ENCODE assay signal across 20 cellular contexts in genomic region chr4:70855464-70855863, GRCh38.
"Had no signal": no experiment of that assay in that cellular context is flagged by ENCODE, and none has a peak within 500 bp of the region (broad histone marks: within the 10 kb centered on the region; RNA-seq: fewer than 3 reads in every experiment).

No MANE protein-coding gene starts in this region.

- H3K4me2 ChIP-seq: hepatocyte, neural progenitor cell had no signal

- H3K9me3 ChIP-seq: ovary, right atrium auricular region, thyroid gland had no signal

- ATAC-seq: esophagus mucosa; left colon; left ventricle myocardium superior; natural killer cell treated with Interleukin-12 subunit alpha and Interleukin-12 subunit beta and Interleukin-15 and Interleukin-18, amount 100 ng/mL, for 72 hours had no signal

- H3K36me3 ChIP-seq: neural progenitor cell, ovary, right atrium auricular region, thyroid gland had no signal

- H3K4me3 ChIP-seq: dorsolateral prefrontal cortex, hepatocyte, lung, neural progenitor cell, ovary, right atrium auricular region, thyroid gland had no signal

- DNase-seq: cortex of kidney; dorsolateral prefrontal cortex; effector CD8-positive, alpha-beta T cell; foreskin fibroblast; left colon; left ventricle myocardium superior; mesenchymal stem cell; midbrain; nucleus accumbens; ovary; small intestine; stimulated activated CD4-positive, alpha-beta T cell treated with anti-CD3 and anti-CD28 coated beads, Interleukin-12 subunit alpha, Interleukin-12 subunit beta, amount 100 ng/mL, for 4 hours; stimulated activated naive CD4-positive, alpha-beta T cell treated with Interleukin-2 at 50 U/mL for 16 hours; thyroid gland had no signal

- H3K4me1 ChIP-seq: neural progenitor cell, right atrium auricular region, thyroid gland had no signal

- H3K27ac ChIP-seq: dorsolateral prefrontal cortex, hepatocyte, neural progenitor cell, ovary, right atrium auricular region, thyroid gland had no signal

- H2AFZ ChIP-seq: hepatocyte, neural progenitor cell had no signal

- H3K79me2 ChIP-seq: hepatocyte had no signal
